In genomic region chr6:138498575-138499302, GRCh38 we compare ENCODE assay signal across 10 cellular contexts. TPM values are rescaled to one million over a fixed set of nuclear protein-coding genes. Genes with fewer than 3 reads are reported as not detected.
A peak's percentile ranks its signal among the peaks of the same experiment; 100 is the strongest.
DNase-seq lines count a peak whose midpoint lies in the region; ATAC-seq and TF ChIP-seq lines count a peak whose summit lies in the region.
"Had no signal": no experiment of that assay in that cellular context is flagged by ENCODE, and none has a peak within 500 bp of the region (broad histone marks: within the 10 kb centered on the region; RNA-seq: fewer than 3 reads in every experiment).

No MANE protein-coding gene starts in this region.

- H3K4me1 Mint-ChIP-seq in brain = peaks cover 66% of the 10 kb centered on the region

- H2BK12ac ChIP-seq in mesenchymal stem cell (ENCODE audit: low read length in 2 of 2) = no peak overlapping the region

- no peaks in the 10 kb centered on the region for H3K27me3 ChIP-seq in mesenchymal stem cell (ENCODE audit: control insufficient read depth in 1 of 2, insufficient read depth in 1 of 2, low read length in 2 of 2)
- H3K27me3 ChIP-seq: BE2C had no signal

- no peak overlapping the region for H2BK5ac ChIP-seq in mesenchymal stem cell (ENCODE audit: low read depth, low read length, poor library complexity, severe bottlenecking)

- in situ Hi-C loops in ACHN (cut with HindIII; ENCODE audit: low pct_ligation_motif_present, low pct_unique_long_range_greater_than_20kb, low sequenced_read_pairs) (no loop called here), G401 (cut with HindIII; ENCODE audit: low sequenced_read_pairs) (no loop called here)

- H3K27ac ChIP-seq in mesenchymal stem cell (ENCODE audit: low read length, poor library complexity, severe bottlenecking) = peak overlapping the region; percentile 53

- no peak overlapping the region for H4K91ac ChIP-seq in mesenchymal stem cell (ENCODE audit: low read length)

- H3K4me3 Mint-ChIP-seq in brain = peak overlapping the region; percentile 73 to 92 (median 85)

- TF ChIP-seq CTCF in brain (conservative IDR thresholded peaks at IDR 0.05) = no peak

- peak overlapping the region; percentile 60 for H3K9ac ChIP-seq in mesenchymal stem cell (ENCODE audit: low read length)

- no peaks in the 10 kb centered on the region for H3K27me3 Mint-ChIP-seq in brain

- H3K18ac ChIP-seq in mesenchymal stem cell (ENCODE audit: low read depth in 1 of 2, low read length in 2 of 2) = no peak overlapping the region

- no peak overlapping the region for H2AK5ac ChIP-seq in mesenchymal stem cell (ENCODE audit: low read length, severe bottlenecking)

- H3K36me3 ChIP-seq in mesenchymal stem cell (ENCODE audit: control insufficient read depth in 1 of 2, insufficient read depth in 2 of 2, low read depth in 1 of 2, low read length in 2 of 2) = peaks cover 4 to 12% of the 10 kb centered on the region in 2 experiments
- H3K36me3 ChIP-seq: BE2C had no signal

- peak; percentile 28 for DNase-seq in ACHN
- DNase-seq in mesenchymal stem cell = peak; percentile 8
- DNase-seq in G401 (ENCODE audit: low spot score) = no peak
- DNase-seq in activated effector memory CD4-positive, alpha-beta T cell treated with anti-CD3 and anti-CD28 coated beads, Interleukin-2, amount 50 U/mL, for 16 hours = no peak
- DNase-seq in D341Med (ENCODE audit: low spot score) = no peak
- DNase-seq: BE2C had no signal

- peaks cover 2% of the 10 kb centered on the region for H3K4me1 ChIP-seq in mesenchymal stem cell (ENCODE audit: control insufficient read depth, insufficient read depth, low read depth, low read length)
- H3K4me1 ChIP-seq: BE2C had no signal

- H3K36me3 Mint-ChIP-seq in brain = peaks cover 25% of the 10 kb centered on the region

- H3K23ac ChIP-seq in mesenchymal stem cell (ENCODE audit: low read length in 2 of 2) = no peak overlapping the region

- H2BK15ac ChIP-seq in mesenchymal stem cell (ENCODE audit: low read depth, poor library complexity, severe bottlenecking) = no peak overlapping the region

- H3K9me3 Mint-ChIP-seq in brain = no peaks in the 10 kb centered on the region

- H2AFZ ChIP-seq in mesenchymal stem cell (ENCODE audit: low read depth, low read length) = no peak overlapping the region

- H3K9me3 ChIP-seq in mesenchymal stem cell (ENCODE audit: control insufficient read depth, low read length) = no peaks in the 10 kb centered on the region
- H3K9me3 ChIP-seq: BE2C had no signal

- peak; percentile 4 for ATAC-seq in HG02759 (IDR thresholded peaks at IDR 0.05; ENCODE audit: unreplicated experiment)
- ATAC-seq in GM21529 (IDR thresholded peaks at IDR 0.05; ENCODE audit: unreplicated experiment) = no peak
- ATAC-seq: Panc1 had no signal

- no peak overlapping the region for H2BK120ac ChIP-seq in mesenchymal stem cell (ENCODE audit: low read depth, low read length)

- H3K79me1 ChIP-seq in mesenchymal stem cell (replicated peaks; ENCODE audit: low read length, poor library complexity, severe bottlenecking) = peaks cover 24% of the 10 kb centered on the region

- H3K4me2 ChIP-seq in mesenchymal stem cell (ENCODE audit: low read length, poor library complexity, severe bottlenecking) = peak overlapping the region; percentile 46

- WGBS in mesenchymal stem cell = 89% methylated on average over 2 of the region's 3 CpGs

- H3K4ac ChIP-seq in mesenchymal stem cell (ENCODE audit: low read depth in 1 of 2, low read length in 2 of 2) = no peak overlapping the region

- H3K14ac ChIP-seq in mesenchymal stem cell (ENCODE audit: low read length in 2 of 2) = no peak overlapping the region

- H3K27ac Mint-ChIP-seq in brain = peak overlapping the region; percentile 73 to 98 (median 93)

- no peak overlapping the region for H4K8ac ChIP-seq in mesenchymal stem cell (ENCODE audit: low read length)

- H3K4me3 ChIP-seq in mesenchymal stem cell (ENCODE audit: insufficient read depth in 1 of 2, low read depth in 1 of 2, low read length in 2 of 2) = peak overlapping the region in 1 of 2 experiments; percentile 30

RNA-seq across cellular contexts. Expression of gene NHSL1, which starts 0.6 kb away (rescaled TPM):
- 18.2 TPM for polyA plus RNA-seq in brain (ENCODE audit: insufficient read depth, low read depth, low replicate concordance)
- 16.1 TPM for polyA plus RNA-seq in mesenchymal stem cell (2013, experiment 1 of 2)
- 16.4 TPM for polyA plus RNA-seq in mesenchymal stem cell (2013, experiment 2 of 2)
- 0.80 and 7.8 TPM in 2 replicates for total RNA-seq in G401 (2014; rRNA removed; shearing (Covaris generic))

Comparison
In these comparisons a context has a peak if more than half of its experiments do, and no peak if none do; other contexts are left out.
1. DNase-seq: peak in ACHN (single experiment) and mesenchymal stem cell (single experiment); none in G401 (single experiment), activated effector memory CD4-positive, alpha-beta T cell treated with anti-CD3 and anti-CD28 coated beads, Interleukin-2, amount 50 U/mL, for 16 hours (single experiment) and D341Med (single experiment).